In genomic region chr17:81383504-81384421, GRCh38 we compare ENCODE assay signal across 2 cellular contexts.
TF ChIP-seq lines count a peak whose summit lies in the region.

No MANE protein-coding gene starts in this region.

TF ChIP-seq in HEK293, 187 proteins besides CTCF, POLR2A, EP300 and RAD21 (continued from another document):
- 0 out of 2 replicates have a peak, but pooled peaks have one; percentile 12 for TF ChIP-seq GLIS2 (tag by site-specific recombination; IDR thresholded peaks at IDR 0.05)
- TF ChIP-seq ZNF792 (tag by site-specific recombination; IDR thresholded peaks at IDR 0.05): no peak
- no peak for TF ChIP-seq TCF7L2 (IDR thresholded peaks at IDR 0.05; ENCODE audit: borderline replicate concordance, low read depth, low read length)
TF ChIP-seq in HEK293: peak in this region for 3.

TF ChIP-seq in WTC11, 78 proteins besides CTCF, POLR2A, EP300 and RAD21 (continued from another document):
- TF ChIP-seq, protein P1, sequence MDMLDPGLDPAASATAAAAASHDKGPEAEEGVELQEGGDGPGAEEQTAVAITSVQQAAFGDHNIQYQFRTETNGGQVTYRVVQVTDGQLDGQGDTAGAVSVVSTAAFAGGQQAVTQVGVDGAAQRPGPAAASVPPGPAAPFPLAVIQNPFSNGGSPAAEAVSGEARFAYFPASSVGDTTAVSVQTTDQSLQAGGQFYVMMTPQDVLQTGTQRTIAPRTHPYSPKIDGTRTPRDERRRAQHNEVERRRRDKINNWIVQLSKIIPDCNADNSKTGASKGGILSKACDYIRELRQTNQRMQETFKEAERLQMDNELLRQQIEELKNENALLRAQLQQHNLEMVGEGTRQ (CRISPR knock-in tag; IDR thresholded peaks at IDR 0.05): no peak
- TF ChIP-seq, protein P2, sequence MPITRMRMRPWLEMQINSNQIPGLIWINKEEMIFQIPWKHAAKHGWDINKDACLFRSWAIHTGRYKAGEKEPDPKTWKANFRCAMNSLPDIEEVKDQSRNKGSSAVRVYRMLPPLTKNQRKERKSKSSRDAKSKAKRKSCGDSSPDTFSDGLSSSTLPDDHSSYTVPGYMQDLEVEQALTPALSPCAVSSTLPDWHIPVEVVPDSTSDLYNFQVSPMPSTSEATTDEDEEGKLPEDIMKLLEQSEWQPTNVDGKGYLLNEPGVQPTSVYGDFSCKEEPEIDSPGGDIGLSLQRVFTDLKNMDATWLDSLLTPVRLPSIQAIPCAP (CRISPR knock-in tag; IDR thresholded peaks at IDR 0.05): no peak
- TF ChIP-seq FOXP1 (CRISPR knock-in tag; IDR thresholded peaks at IDR 0.05; ENCODE audit: borderline replicate concordance) (no peak), ZNF263 (CRISPR knock-in tag; IDR thresholded peaks at IDR 0.05; ENCODE audit: low read depth) (no peak), FOXK1 (CRISPR knock-in tag; IDR thresholded peaks at IDR 0.05) (no peak), ZNF512 (CRISPR knock-in tag; IDR thresholded peaks at IDR 0.05; ENCODE audit: borderline replicate concordance) (no peak), OVOL2 (CRISPR knock-in tag; IDR thresholded peaks at IDR 0.05; ENCODE audit: borderline replicate concordance) (no peak), ELF4 (CRISPR knock-in tag; IDR thresholded peaks at IDR 0.05; ENCODE audit: low read depth) (no peak)
- TF ChIP-seq, protein P3, sequence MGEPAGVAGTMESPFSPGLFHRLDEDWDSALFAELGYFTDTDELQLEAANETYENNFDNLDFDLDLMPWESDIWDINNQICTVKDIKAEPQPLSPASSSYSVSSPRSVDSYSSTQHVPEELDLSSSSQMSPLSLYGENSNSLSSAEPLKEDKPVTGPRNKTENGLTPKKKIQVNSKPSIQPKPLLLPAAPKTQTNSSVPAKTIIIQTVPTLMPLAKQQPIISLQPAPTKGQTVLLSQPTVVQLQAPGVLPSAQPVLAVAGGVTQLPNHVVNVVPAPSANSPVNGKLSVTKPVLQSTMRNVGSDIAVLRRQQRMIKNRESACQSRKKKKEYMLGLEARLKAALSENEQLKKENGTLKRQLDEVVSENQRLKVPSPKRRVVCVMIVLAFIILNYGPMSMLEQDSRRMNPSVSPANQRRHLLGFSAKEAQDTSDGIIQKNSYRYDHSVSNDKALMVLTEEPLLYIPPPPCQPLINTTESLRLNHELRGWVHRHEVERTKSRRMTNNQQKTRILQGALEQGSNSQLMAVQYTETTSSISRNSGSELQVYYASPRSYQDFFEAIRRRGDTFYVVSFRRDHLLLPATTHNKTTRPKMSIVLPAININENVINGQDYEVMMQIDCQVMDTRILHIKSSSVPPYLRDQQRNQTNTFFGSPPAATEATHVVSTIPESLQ (CRISPR knock-in tag; IDR thresholded peaks at IDR 0.05): no peak
- TF ChIP-seq, protein P4, sequence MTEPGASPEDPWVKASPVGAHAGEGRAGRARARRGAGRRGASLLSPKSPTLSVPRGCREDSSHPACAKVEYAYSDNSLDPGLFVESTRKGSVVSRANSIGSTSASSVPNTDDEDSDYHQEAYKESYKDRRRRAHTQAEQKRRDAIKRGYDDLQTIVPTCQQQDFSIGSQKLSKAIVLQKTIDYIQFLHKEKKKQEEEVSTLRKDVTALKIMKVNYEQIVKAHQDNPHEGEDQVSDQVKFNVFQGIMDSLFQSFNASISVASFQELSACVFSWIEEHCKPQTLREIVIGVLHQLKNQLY (CRISPR knock-in tag; IDR thresholded peaks at IDR 0.05): no peak
- TF ChIP-seq, protein P5, sequence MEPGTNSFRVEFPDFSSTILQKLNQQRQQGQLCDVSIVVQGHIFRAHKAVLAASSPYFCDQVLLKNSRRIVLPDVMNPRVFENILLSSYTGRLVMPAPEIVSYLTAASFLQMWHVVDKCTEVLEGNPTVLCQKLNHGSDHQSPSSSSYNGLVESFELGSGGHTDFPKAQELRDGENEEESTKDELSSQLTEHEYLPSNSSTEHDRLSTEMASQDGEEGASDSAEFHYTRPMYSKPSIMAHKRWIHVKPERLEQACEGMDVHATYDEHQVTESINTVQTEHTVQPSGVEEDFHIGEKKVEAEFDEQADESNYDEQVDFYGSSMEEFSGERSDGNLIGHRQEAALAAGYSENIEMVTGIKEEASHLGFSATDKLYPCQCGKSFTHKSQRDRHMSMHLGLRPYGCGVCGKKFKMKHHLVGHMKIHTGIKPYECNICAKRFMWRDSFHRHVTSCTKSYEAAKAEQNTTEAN (CRISPR knock-in tag; IDR thresholded peaks at IDR 0.05): no peak
- TF ChIP-seq, protein P6, sequence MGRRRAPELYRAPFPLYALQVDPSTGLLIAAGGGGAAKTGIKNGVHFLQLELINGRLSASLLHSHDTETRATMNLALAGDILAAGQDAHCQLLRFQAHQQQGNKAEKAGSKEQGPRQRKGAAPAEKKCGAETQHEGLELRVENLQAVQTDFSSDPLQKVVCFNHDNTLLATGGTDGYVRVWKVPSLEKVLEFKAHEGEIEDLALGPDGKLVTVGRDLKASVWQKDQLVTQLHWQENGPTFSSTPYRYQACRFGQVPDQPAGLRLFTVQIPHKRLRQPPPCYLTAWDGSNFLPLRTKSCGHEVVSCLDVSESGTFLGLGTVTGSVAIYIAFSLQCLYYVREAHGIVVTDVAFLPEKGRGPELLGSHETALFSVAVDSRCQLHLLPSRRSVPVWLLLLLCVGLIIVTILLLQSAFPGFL (CRISPR knock-in tag; IDR thresholded peaks at IDR 0.05; ENCODE audit: borderline replicate concordance): no peak
